9 cellular contexts compared by ENCODE assay signal in the genomic region with DNA sequence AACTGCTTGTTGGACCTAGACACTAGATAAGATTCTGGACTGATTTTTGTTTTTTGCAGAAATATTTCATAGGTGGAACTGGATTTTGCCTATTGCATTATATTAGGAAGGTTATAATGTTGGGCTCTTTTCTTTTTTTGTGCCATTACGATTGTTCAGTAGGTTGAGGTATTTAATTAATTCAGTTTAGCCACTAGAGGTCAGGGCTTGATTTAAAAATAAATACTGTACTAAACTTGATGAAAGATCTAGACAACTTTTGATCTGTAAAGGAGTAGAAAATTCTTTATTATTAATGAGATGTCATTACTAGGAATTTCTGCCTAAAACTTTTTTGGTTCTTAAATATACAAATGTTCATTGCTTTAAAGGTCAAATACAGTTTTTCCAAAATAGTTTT. TPM values are rescaled to one million over a fixed set of nuclear protein-coding genes. Genes with fewer than 3 reads are reported as not detected.
DNase-seq lines count a peak whose midpoint lies in the region; ATAC-seq and TF ChIP-seq lines count a peak whose summit lies in the region.
"Had no signal": no experiment of that assay in that cellular context is flagged by ENCODE, and none has a peak within 500 bp of the region (broad histone marks: within the 10 kb centered on the region; RNA-seq: fewer than 3 reads in every experiment).

No MANE protein-coding gene starts in this region.

- peaks cover 15% of the 10 kb centered on the region for H3K27me3 Mint-ChIP-seq in Caco-2 (ENCODE audit: insufficient read depth, unreplicated experiment)

- H2BK120ac ChIP-seq in IMR-90 (ENCODE audit: low read depth, low read length) = no peak overlapping the region

- H3K18ac ChIP-seq in IMR-90 (ENCODE audit: low read depth, low read length) = no peak overlapping the region

- H3K4me1 ChIP-seq in IMR-90 (ENCODE audit: control insufficient read depth, insufficient read depth, low read length) = 0 out of 2 replicates have a peak, but pooled peaks cover 3% of the 10 kb centered on the region
- H3K4me1 ChIP-seq in Caco-2 = no peaks in the 10 kb centered on the region

- H3K27ac ChIP-seq in IMR-90 (ENCODE audit: insufficient read depth, low read length) = no peak overlapping the region

- no peak overlapping the region for H3K14ac ChIP-seq in IMR-90 (replicated peaks; ENCODE audit: low read depth, low read length)

- no peak overlapping the region for H2BK5ac ChIP-seq in IMR-90 (ENCODE audit: low read depth, low read length, poor library complexity, severe bottlenecking)

- CTCF ChIA-PET in IMR-90 (lab: Yijun Ruan, JAX) = no interaction called here
- CTCF ChIA-PET in Caco-2 (lab: Charles Lee) = no interaction called here

- POLR2A ChIA-PET in IMR-90 (lab: Charles Lee; ENCODE audit: unreplicated experiment) (no interaction called here), Caco-2 (lab: Charles Lee) (no interaction called here)

- H4K20me1 ChIP-seq in IMR-90 (ENCODE audit: insufficient read depth, low read length) = no peaks in the 10 kb centered on the region

- peak; percentile 77 for ATAC-seq in IMR-90 (ENCODE audit: low read depth)
- ATAC-seq in HG03521 (IDR thresholded peaks at IDR 0.05; ENCODE audit: unreplicated experiment) = no peak
- ATAC-seq in HG02981 (IDR thresholded peaks at IDR 0.05; ENCODE audit: unreplicated experiment) = no peak

- in situ Hi-C loops in IMR-90 (cut with MboI; ENCODE audit: low sequenced_read_pairs) = loop anchor here (25.0 kb wide), 2 partner anchors 963 to 1138 kb away; no protein-coding TSS in a partner anchor

- H2BK20ac ChIP-seq in IMR-90 (ENCODE audit: low read depth, low read length) = no peak overlapping the region

- no peak overlapping the region for H3K4ac ChIP-seq in IMR-90 (ENCODE audit: low read depth, low read length)

- H4K5ac ChIP-seq in IMR-90 (ENCODE audit: low read depth, low read length) = no peak overlapping the region

- no peak overlapping the region for H3K56ac ChIP-seq in IMR-90 (ENCODE audit: extremely low read depth, insufficient read depth, low read length)

- peak; percentile 54 for TF ChIP-seq CTCF in IMR-90 (conservative IDR thresholded peaks at IDR 0.05; ENCODE audit: low read depth, low read length)
- no peak for TF ChIP-seq CTCF in Caco-2 (IDR thresholded peaks at IDR 0.05; ENCODE audit: insufficient read depth in 1 of 2, low read depth in 1 of 2, low read length in 1 of 2, severe bottlenecking in 1 of 2, unreplicated experiment in 1 of 2)

- no peak overlapping the region for H2AK5ac ChIP-seq in IMR-90 (ENCODE audit: low read depth, low read length)

- no peaks in the 10 kb centered on the region for H3K9me3 Mint-ChIP-seq in Caco-2 (ENCODE audit: unreplicated experiment)

- H2BK15ac ChIP-seq in IMR-90 (ENCODE audit: low read depth, low read length) = no peak overlapping the region

- H3K9ac ChIP-seq in IMR-90 (ENCODE audit: low read depth, low read length) = no peak overlapping the region

- H3K9me3 ChIP-seq in IMR-90 (ENCODE audit: control insufficient read depth, insufficient read depth, low read length) = no peaks in the 10 kb centered on the region
- no peaks in the 10 kb centered on the region for H3K9me3 ChIP-seq in Caco-2

- H2AK9ac ChIP-seq in IMR-90 (replicated peaks; ENCODE audit: low read depth, low read length, poor library complexity) = no peak overlapping the region

- peak; percentile 52 for TF ChIP-seq RAD21 in IMR-90 (IDR thresholded peaks at IDR 0.05; ENCODE audit: low read length)

- intact Hi-C loops in IMR-90 (cut with micrococcal nuclease) = loop anchor here (1.0 to 10.0 kb wide), 2 partner anchors 528 to 970 kb away; no protein-coding TSS in a partner anchor
- intact Hi-C loops in Caco-2 (cut with micrococcal nuclease; ENCODE audit: unreplicated experiment) = loop anchor here (10.0 kb wide), 1 partner anchor 530 kb away; no protein-coding TSS in a partner anchor

- H3K23ac ChIP-seq in IMR-90 (ENCODE audit: low read depth, low read length) = no peak overlapping the region

- H4K8ac ChIP-seq in IMR-90 (ENCODE audit: low read depth in 2 of 2, low read length in 2 of 2) = no peak overlapping the region

- no peak for TF ChIP-seq POLR2A in IMR-90 (IDR thresholded peaks at IDR 0.05; ENCODE audit: low read depth, low read length)

- H3K79me1 ChIP-seq in IMR-90 (ENCODE audit: low read depth in 1 of 2, low read length in 2 of 2) = no peaks in the 10 kb centered on the region

- H2AFZ ChIP-seq in IMR-90 (replicated peaks; ENCODE audit: low read length, poor library complexity) = no peak overlapping the region

- dilution Hi-C loops in IMR-90 (cut with HindIII; ENCODE audit: low sequenced_read_pairs, unreplicated experiment) = no loop called here

- no peak overlapping the region for H4K91ac ChIP-seq in IMR-90 (ENCODE audit: insufficient read depth, low read depth, low read length)

- no peaks in the 10 kb centered on the region for H3K9me1 ChIP-seq in IMR-90 (ENCODE audit: insufficient read depth, low read length)

- BruUV-seq in IMR-90 (replicated peaks; lab: Mats Ljungman, UMichigan) (no TSS peak), Caco-2 (replicated peaks; lab: Mats Ljungman, UMichigan) (no TSS peak)

- no peaks in the 10 kb centered on the region for H3K36me3 ChIP-seq in IMR-90 (ENCODE audit: control insufficient read depth, insufficient read depth, low read length)
- H3K36me3 ChIP-seq in Caco-2 (ENCODE audit: control insufficient read depth, insufficient read depth, low read length) = no peaks in the 10 kb centered on the region

- H3K4me3 ChIP-seq in IMR-90 (ENCODE audit: insufficient read depth, low read depth, low read length) (no peak overlapping the region), Caco-2 (ENCODE audit: low read depth, low read length) (no peak overlapping the region)

- H3K27me3 ChIP-seq in IMR-90 (ENCODE audit: control insufficient read depth, insufficient read depth, low read length) = no peaks in the 10 kb centered on the region
- H3K27me3 ChIP-seq in Caco-2 (replicated peaks; ENCODE audit: control insufficient read depth, insufficient read depth, low read length) = no peaks in the 10 kb centered on the region; the same call in 1 of the 2 replicates

- WGBS in IMR-90 (ENCODE audit: extremely low coverage in 2 of 2, insufficient read length in 1 of 2), 2 experiments = no CpG with 5 or more reads among the region's 1 CpG

- H3K4me3 Mint-ChIP-seq in Caco-2 (ENCODE audit: unreplicated experiment) = no peak overlapping the region

- no peaks in the 10 kb centered on the region for H3K36me3 Mint-ChIP-seq in Caco-2 (ENCODE audit: insufficient read depth, unreplicated experiment)

- no peaks in the 10 kb centered on the region for H3K4me1 Mint-ChIP-seq in Caco-2 (ENCODE audit: low read depth, unreplicated experiment)

- H3K4me2 ChIP-seq in IMR-90 (ENCODE audit: low read depth, low read length) = no peak overlapping the region

- H3K27ac Mint-ChIP-seq in Caco-2 (ENCODE audit: unreplicated experiment) = no peak overlapping the region

- DNase-seq in COR-L47 (lab: John Stamatoyannopoulos, UW) = peak; percentile 24
- DNase-seq in IMR-90 = peak; percentile 49
- DNase-seq in SW480 (ENCODE audit: low spot score) = peak; percentile 55
- DNase-seq in iris pigment epithelial cell (ENCODE audit: low read depth) = peak; percentile 47
- no peak for DNase-seq in stimulated activated CD4-positive, alpha-beta T cell treated with anti-CD3 and anti-CD28 coated beads, Interleukin-12 subunit alpha, Interleukin-12 subunit beta, amount 100 ng/mL, for 4 hours
- DNase-seq in Caco-2 = no peak

TF ChIP-seq in IMR-90, 13 proteins besides CTCF, POLR2A, EP300 and RAD21:
- peak; percentile 43; the same call in 1 of the 2 replicates for TF ChIP-seq SMC3 (IDR thresholded peaks at IDR 0.05; ENCODE audit: low read depth, low read length)
- TF ChIP-seq, protein P1, sequence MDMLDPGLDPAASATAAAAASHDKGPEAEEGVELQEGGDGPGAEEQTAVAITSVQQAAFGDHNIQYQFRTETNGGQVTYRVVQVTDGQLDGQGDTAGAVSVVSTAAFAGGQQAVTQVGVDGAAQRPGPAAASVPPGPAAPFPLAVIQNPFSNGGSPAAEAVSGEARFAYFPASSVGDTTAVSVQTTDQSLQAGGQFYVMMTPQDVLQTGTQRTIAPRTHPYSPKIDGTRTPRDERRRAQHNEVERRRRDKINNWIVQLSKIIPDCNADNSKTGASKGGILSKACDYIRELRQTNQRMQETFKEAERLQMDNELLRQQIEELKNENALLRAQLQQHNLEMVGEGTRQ (IDR thresholded peaks at IDR 0.05; ENCODE audit: low read depth, low read length) = no peak
- TF ChIP-seq RFX5 (IDR thresholded peaks at IDR 0.05; ENCODE audit: low read depth, low read length) = no peak
- TF ChIP-seq ELK1 (IDR thresholded peaks at IDR 0.05; ENCODE audit: borderline replicate concordance, low read depth, low read length) = no peak
- no peak for TF ChIP-seq MAZ (IDR thresholded peaks at IDR 0.05; ENCODE audit: borderline replicate concordance, low read depth, low read length)
- TF ChIP-seq FOS (IDR thresholded peaks at IDR 0.05; ENCODE audit: low read depth, low read length) = no peak
- TF ChIP-seq BHLHE40 (IDR thresholded peaks at IDR 0.05; ENCODE audit: low read depth, low read length) = no peak
- TF ChIP-seq MXI1 (IDR thresholded peaks at IDR 0.05; ENCODE audit: borderline replicate concordance, low read depth, low read length) = no peak

RNA-seq across cellular contexts. Expression of gene SUPT20H, which starts 15.2 kb away (rescaled TPM):
- 44.4 and 46.6 TPM in 2 replicates for total RNA-seq in IMR-90 (2012; rRNA removed)
- polyA plus RNA-seq in IMR-90 (2012; rRNA removed) = 49.5 and 55.1 TPM in 2 replicates
- 12.8 and 16.2 TPM in 2 replicates for polyA plus RNA-seq in IMR-90 (2012; cell fraction: cytosol; rRNA removed)
- polyA plus RNA-seq in IMR-90 (2012; cell fraction: nucleus; rRNA removed; ENCODE audit: low replicate concordance) = 24.5 and 102 TPM in 2 replicates
- total RNA-seq in Caco-2 (2022) = 77.5 and 77.7 TPM in 2 replicates

RNA-seq across cellular contexts. Expression of gene CSNK1A1L, which starts 30.8 kb away (rescaled TPM):
- total RNA-seq in IMR-90 (2012; rRNA removed) (not detected in 2 replicates), Caco-2 (2022) (not detected in 2 replicates)
- polyA plus RNA-seq in IMR-90 (2012; rRNA removed) = not detected in 2 replicates
- not detected in 2 replicates for polyA plus RNA-seq in IMR-90 (2012; cell fraction: cytosol; rRNA removed)
- not detected in 2 replicates for polyA plus RNA-seq in IMR-90 (2012; cell fraction: nucleus; rRNA removed; ENCODE audit: low replicate concordance)
- polyA plus RNA-seq: esophagus had no signal

Comparison
In these comparisons a context has a peak if more than half of its experiments do, and no peak if none do; other contexts are left out.
1. DNase-seq: peak in COR-L47 (single experiment), IMR-90 (single experiment), SW480 (single experiment) and iris pigment epithelial cell (single experiment); none in stimulated activated CD4-positive, alpha-beta T cell treated with anti-CD3 and anti-CD28 coated beads, Interleukin-12 subunit alpha, Interleukin-12 subunit beta, amount 100 ng/mL, for 4 hours (single experiment) and Caco-2 (0 of 2).